In genomic region chr12:111437816-111438454, GRCh38 we compare ENCODE assay signal across 8 cellular contexts. TPM values are rescaled to one million over a fixed set of nuclear protein-coding genes. Genes with fewer than 3 reads are reported as not detected.
DNase-seq lines count a peak whose midpoint lies in the region; ATAC-seq and TF ChIP-seq lines count a peak whose summit lies in the region.

No MANE protein-coding gene starts in this region.

- H3K27me3 ChIP-seq in right cardiac atrium (ENCODE audit: control insufficient read depth, insufficient read depth), result no peaks in the 10 kb centered on the region
- H3K27me3 ChIP-seq in BE2C, result no peaks in the 10 kb centered on the region

- no peak for DNase-seq in activated CD4-positive, alpha-beta T cell treated with anti-CD3 and anti-CD28 coated beads, Interleukin-2, amount 10 ng/mL, durations not matched to agents 7 days and 5 days
- no peak for DNase-seq in activated CD4-positive, alpha-beta T cell treated with anti-CD3 and anti-CD28 coated beads for 48 hours
- DNase-seq in activated T-helper 2 cell treated with anti-CD3 and anti-CD28 coated beads, Interferon-gamma antibody, Interleukin-2, Interleukin-4, amounts not matched to agents 10 μg/mL and 5 μg/mL and 100 μg/mL, durations not matched to agents 14 hours and 24 hours and 36 hours (ENCODE audit: low spot score), result no peak
- DNase-seq in right cardiac atrium (peak; percentile 72 to 79 (median 77)), BE2C (no peak), mesenteric fat pad (ENCODE audit: low spot score) (no peak)

- H3K9me3 Mint-ChIP-seq in activated CD4-positive, alpha-beta T cell treated with anti-CD3 and anti-CD28 coated beads, Interleukin-2, amount 10 ng/mL, durations not matched to agents 7 days and 5 days, result no peaks in the 10 kb centered on the region
- no peaks in the 10 kb centered on the region for H3K9me3 Mint-ChIP-seq in activated T-helper 2 cell treated with anti-CD3 and anti-CD28 coated beads, Interferon-gamma antibody, Interleukin-2, Interleukin-4, amounts not matched to agents 10 μg/mL and 5 μg/mL and 100 μg/mL, durations not matched to agents 14 hours and 24 hours and 36 hours

- H3K4me3 Mint-ChIP-seq in activated CD4-positive, alpha-beta T cell treated with anti-CD3 and anti-CD28 coated beads, Interleukin-2, amount 10 ng/mL, durations not matched to agents 7 days and 5 days, result no peak overlapping the region
- H3K4me3 Mint-ChIP-seq in activated T-helper 2 cell treated with anti-CD3 and anti-CD28 coated beads, Interferon-gamma antibody, Interleukin-2, Interleukin-4, amounts not matched to agents 10 μg/mL and 5 μg/mL and 100 μg/mL, durations not matched to agents 14 hours and 24 hours and 36 hours (ENCODE audit: low read depth), result no peak overlapping the region

- POLR2A ChIA-PET in activated CD4-positive, alpha-beta T cell treated with anti-CD3 and anti-CD28 coated beads, Interleukin-2, amount 10 ng/mL, durations not matched to agents 7 days and 5 days (lab: Charles Lee), result no interaction called here

- peak overlapping the region; percentile 19 for H3K27ac ChIP-seq in right cardiac atrium (ENCODE audit: low read length)
- peak overlapping the region; percentile 64 for H3K27ac ChIP-seq in temporal lobe (ENCODE audit: low read depth, low read length)

- no peak for TF ChIP-seq CTCF in BE2C (IDR thresholded peaks at IDR 0.05; ENCODE audit: low read depth, low read length)

- H3K4me1 Mint-ChIP-seq in activated CD4-positive, alpha-beta T cell treated with anti-CD3 and anti-CD28 coated beads, Interleukin-2, amount 10 ng/mL, durations not matched to agents 7 days and 5 days, result peaks cover 90% of the 10 kb centered on the region
- H3K4me1 Mint-ChIP-seq in activated T-helper 2 cell treated with anti-CD3 and anti-CD28 coated beads, Interferon-gamma antibody, Interleukin-2, Interleukin-4, amounts not matched to agents 10 μg/mL and 5 μg/mL and 100 μg/mL, durations not matched to agents 14 hours and 24 hours and 36 hours (ENCODE audit: low read depth), result peaks cover 81% of the 10 kb centered on the region

- H3K36me3 ChIP-seq in BE2C, result 0 out of 2 replicates have a peak, but pooled peaks cover 3% of the 10 kb centered on the region

- peaks cover 23% of the 10 kb centered on the region for H3K4me1 ChIP-seq in right cardiac atrium (ENCODE audit: control insufficient read depth, insufficient read depth, low read length)
- H3K4me1 ChIP-seq in BE2C, result peaks cover 11% of the 10 kb centered on the region

- H3K27me3 Mint-ChIP-seq in activated CD4-positive, alpha-beta T cell treated with anti-CD3 and anti-CD28 coated beads, Interleukin-2, amount 10 ng/mL, durations not matched to agents 7 days and 5 days, result no peaks in the 10 kb centered on the region
- no peaks in the 10 kb centered on the region for H3K27me3 Mint-ChIP-seq in activated T-helper 2 cell treated with anti-CD3 and anti-CD28 coated beads, Interferon-gamma antibody, Interleukin-2, Interleukin-4, amounts not matched to agents 10 μg/mL and 5 μg/mL and 100 μg/mL, durations not matched to agents 14 hours and 24 hours and 36 hours (ENCODE audit: low read depth)

- H3K4me3 ChIP-seq in right cardiac atrium (ENCODE audit: low read length) (no peak overlapping the region), BE2C (ENCODE audit: low read depth, low read length) (no peak overlapping the region)

- intact Hi-C loops in activated T-helper 2 cell treated with anti-CD3 and anti-CD28 coated beads, Interferon-gamma antibody, Interleukin-2, Interleukin-4, amounts not matched to agents 10 μg/mL and 5 μg/mL and 100 μg/mL, durations not matched to agents 14 hours and 24 hours and 36 hours (cut with micrococcal nuclease), result loop anchor here (10.0 kb wide), 1 partner anchor 863 kb away; no protein-coding TSS in a partner anchor
- intact Hi-C loops in right cardiac atrium (cut with DNase I), result no loop called here

- peak overlapping the region; percentile 69 for H3K27ac Mint-ChIP-seq in activated CD4-positive, alpha-beta T cell treated with anti-CD3 and anti-CD28 coated beads, Interleukin-2, amount 10 ng/mL, durations not matched to agents 7 days and 5 days
- peak overlapping the region; percentile 59 for H3K27ac Mint-ChIP-seq in activated T-helper 2 cell treated with anti-CD3 and anti-CD28 coated beads, Interferon-gamma antibody, Interleukin-2, Interleukin-4, amounts not matched to agents 10 μg/mL and 5 μg/mL and 100 μg/mL, durations not matched to agents 14 hours and 24 hours and 36 hours

- ATAC-seq in right cardiac atrium (peak; percentile 25 to 66), HG03469 (IDR thresholded peaks at IDR 0.05; ENCODE audit: unreplicated experiment) (no peak)

- 66% methylated on average over 8 of the region's 8 CpGs for WGBS in right cardiac atrium

- H3K36me3 Mint-ChIP-seq in activated CD4-positive, alpha-beta T cell treated with anti-CD3 and anti-CD28 coated beads, Interleukin-2, amount 10 ng/mL, durations not matched to agents 7 days and 5 days (ENCODE audit: low read depth), result peaks cover 27% of the 10 kb centered on the region
- peaks cover 65% of the 10 kb centered on the region for H3K36me3 Mint-ChIP-seq in activated T-helper 2 cell treated with anti-CD3 and anti-CD28 coated beads, Interferon-gamma antibody, Interleukin-2, Interleukin-4, amounts not matched to agents 10 μg/mL and 5 μg/mL and 100 μg/mL, durations not matched to agents 14 hours and 24 hours and 36 hours (ENCODE audit: low read depth)

- CTCF ChIA-PET in activated CD4-positive, alpha-beta T cell treated with anti-CD3 and anti-CD28 coated beads, Interleukin-2, amount 10 ng/mL, durations not matched to agents 7 days and 5 days (lab: Charles Lee), result interaction anchor here (0.7 to 1.9 kb wide), 4 partner anchors 13 to 41 kb away, joined by 3 to 8 read pairs (median 4); no protein-coding TSS in a partner anchor

- H3K9me3 ChIP-seq in right cardiac atrium (ENCODE audit: control insufficient read depth, low read length) (no peaks in the 10 kb centered on the region), BE2C (no peaks in the 10 kb centered on the region)

RNA-seq across cellular contexts. Expression of gene SH2B3, which starts 32.2 kb away (rescaled TPM):
- 10 to 100 TPM; 29.7 to 29.8 TPM for total RNA-seq in activated CD4-positive, alpha-beta T cell treated with anti-CD3 and anti-CD28 coated beads, Interleukin-2, amount 10 ng/mL, durations not matched to agents 7 days and 5 days
- total RNA-seq in activated T-helper 2 cell treated with anti-CD3 and anti-CD28 coated beads, Interferon-gamma antibody, Interleukin-2, Interleukin-4, amounts not matched to agents 10 μg/mL and 5 μg/mL and 100 μg/mL, durations not matched to agents 14 hours and 24 hours and 36 hours, result 48.3 and 50.9 TPM in 2 replicates
- total RNA-seq in right cardiac atrium, result 10 to 100 TPM; 24.9 to 31.2 (median 29.2) TPM
- 10.3 TPM for polyA plus RNA-seq in right cardiac atrium
- total RNA-seq in temporal lobe, result 3.0 TPM
- polyA plus RNA-seq in BE2C (2012; ENCODE audit: insufficient read depth, insufficient read length, low read depth), result 42.9 TPM
- 43.3 TPM for total RNA-seq in mesenteric fat pad

Comparison
In these comparisons a context has a peak if more than half of its experiments do, and no peak if none do; other contexts are left out.
1. DNase-seq: peak in right cardiac atrium (3 of 3); none in activated CD4-positive, alpha-beta T cell treated with anti-CD3 and anti-CD28 coated beads, Interleukin-2, amount 10 ng/mL, durations not matched to agents 7 days and 5 days (single experiment), activated CD4-positive, alpha-beta T cell treated with anti-CD3 and anti-CD28 coated beads for 48 hours (single experiment), activated T-helper 2 cell treated with anti-CD3 and anti-CD28 coated beads, Interferon-gamma antibody, Interleukin-2, Interleukin-4, amounts not matched to agents 10 μg/mL and 5 μg/mL and 100 μg/mL, durations not matched to agents 14 hours and 24 hours and 36 hours (single experiment), BE2C (single experiment) and mesenteric fat pad (single experiment).